In genomic region chr2:190062617-190063016, GRCh38 we compare ENCODE assay signal across 1 cellular context.
TF ChIP-seq lines count a peak whose summit lies in the region.

TSS of gene MSTN (minus strand) at chr2:190062729. CDS start at chr2:190062596, 133 bp downstream.

TF ChIP-seq in IMR-90, 13 proteins besides CTCF, POLR2A, EP300 and RAD21 (continued from another document):
- TF ChIP-seq USF2 (IDR thresholded peaks at IDR 0.05; ENCODE audit: low read depth, low read length) (no peak), RCOR1 (IDR thresholded peaks at IDR 0.05; ENCODE audit: insufficient replicate concordance, low read length) (no peak), MAZ (IDR thresholded peaks at IDR 0.05; ENCODE audit: borderline replicate concordance, low read depth, low read length) (no peak), RFX5 (IDR thresholded peaks at IDR 0.05; ENCODE audit: low read depth, low read length) (no peak)
TF ChIP-seq in IMR-90: peak in this region for 0.
